ENCODE assay signal across 11 cellular contexts in the genomic region with DNA sequence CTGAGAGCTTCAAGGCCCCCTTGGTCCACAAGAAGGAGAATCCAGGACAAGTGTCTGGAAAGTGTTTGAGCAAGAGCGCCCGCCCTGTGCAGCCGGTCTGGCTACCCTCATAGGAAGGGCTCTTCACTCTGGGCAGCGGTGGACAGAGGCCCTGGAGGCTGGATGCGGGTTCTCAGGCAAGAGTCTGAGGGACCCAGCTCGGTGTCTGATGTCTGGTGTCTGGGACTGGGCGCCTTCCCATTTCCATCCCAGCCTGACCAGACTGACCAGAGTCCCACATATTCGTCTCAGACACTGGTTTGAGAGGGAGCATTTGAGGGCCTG. TPM values are rescaled to one million over a fixed set of nuclear protein-coding genes. Genes with fewer than 3 reads are reported as not detected.
DNase-seq lines count a peak whose midpoint lies in the region; ATAC-seq and TF ChIP-seq lines count a peak whose summit lies in the region.
"Had no signal": no experiment of that assay in that cellular context is flagged by ENCODE, and none has a peak within 500 bp of the region (broad histone marks: within the 10 kb centered on the region; RNA-seq: fewer than 3 reads in every experiment).

No MANE protein-coding gene starts in this region.

- peaks cover 62% of the 10 kb centered on the region for H3K79me2 ChIP-seq in neural progenitor cell (ENCODE audit: low read depth)

- H3K4me3 Mint-ChIP-seq in activated CD8-positive, alpha-beta T cell treated with anti-CD3 and anti-CD28 coated beads for 36 hours, result no peak overlapping the region
- no peak overlapping the region for H3K4me3 Mint-ChIP-seq in activated CD8-positive, alpha-beta T cell treated with anti-CD3 and anti-CD28 coated beads, Interleukin-2, amount 10 ng/mL, durations not matched to agents 7 days and 5 days
- H3K4me3 Mint-ChIP-seq in neural progenitor cell, result peak overlapping the region; percentile 65
- H3K4me3 Mint-ChIP-seq: T-cell had no signal

- intact Hi-C loops in activated CD8-positive, alpha-beta T cell treated with anti-CD3 and anti-CD28 coated beads for 36 hours (cut with micrococcal nuclease), result no loop called here

- no peaks in the 10 kb centered on the region for H3K36me3 ChIP-seq in neural progenitor cell
- H3K36me3 ChIP-seq in urinary bladder (ENCODE audit: insufficient read depth), result no peaks in the 10 kb centered on the region

- CTCF ChIA-PET in activated CD8-positive, alpha-beta T cell treated with anti-CD3 and anti-CD28 coated beads for 36 hours (lab: Charles Lee), result interaction anchor here (1.8 kb wide), 1 partner anchor 19 kb away, joined by 4 read pairs; no protein-coding TSS in a partner anchor
- CTCF ChIA-PET in activated CD8-positive, alpha-beta T cell treated with anti-CD3 and anti-CD28 coated beads, Interleukin-2, amount 10 ng/mL, durations not matched to agents 7 days and 5 days (lab: Charles Lee), result interaction anchor here (1.3 to 2.2 kb wide), 2 partner anchors 11 to 19 kb away, joined by 3 to 7 read pairs; no protein-coding TSS in a partner anchor

- H3K4me1 Mint-ChIP-seq in activated CD8-positive, alpha-beta T cell treated with anti-CD3 and anti-CD28 coated beads for 36 hours (ENCODE audit: low read depth), result peaks cover 70% of the 10 kb centered on the region
- H3K4me1 Mint-ChIP-seq in activated CD8-positive, alpha-beta T cell treated with anti-CD3 and anti-CD28 coated beads, Interleukin-2, amount 10 ng/mL, durations not matched to agents 7 days and 5 days (ENCODE audit: low read depth), result peaks cover 75% of the 10 kb centered on the region
- H3K4me1 Mint-ChIP-seq in neural progenitor cell, result peaks cover 40% of the 10 kb centered on the region

- WGBS in urinary bladder, result 79% methylated on average over 8 of the region's 8 CpGs

- H3K4me1 ChIP-seq in neural progenitor cell (peaks cover 28% of the 10 kb centered on the region), urinary bladder (ENCODE audit: insufficient read depth) (peaks cover 4% of the 10 kb centered on the region)

- H3K27ac ChIP-seq in neural progenitor cell, result no peak overlapping the region
- peak overlapping the region; percentile 30 for H3K27ac ChIP-seq in urinary bladder (ENCODE audit: low read depth)

- no peak for TF ChIP-seq CTCF in activated CD8-positive, alpha-beta T cell treated with anti-CD3 and anti-CD28 coated beads for 36 hours (IDR thresholded peaks at IDR 0.05)
- no peak for TF ChIP-seq CTCF in epithelial cell of esophagus (IDR thresholded peaks at IDR 0.05; ENCODE audit: insufficient read depth, low read depth, low read length, missing control alignments)
- no peak for TF ChIP-seq CTCF in neural progenitor cell (IDR thresholded peaks at IDR 0.05)

- H3K27me3 Mint-ChIP-seq in activated CD8-positive, alpha-beta T cell treated with anti-CD3 and anti-CD28 coated beads for 36 hours, result no peaks in the 10 kb centered on the region
- H3K27me3 Mint-ChIP-seq in activated CD8-positive, alpha-beta T cell treated with anti-CD3 and anti-CD28 coated beads, Interleukin-2, amount 10 ng/mL, durations not matched to agents 7 days and 5 days (ENCODE audit: low read depth), result no peaks in the 10 kb centered on the region
- H3K27me3 Mint-ChIP-seq in neural progenitor cell (ENCODE audit: insufficient read depth, low read depth), result no peaks in the 10 kb centered on the region
- H3K27me3 Mint-ChIP-seq: T-cell had no signal

- peak overlapping the region; percentile 31 for H3K4me3 ChIP-seq in epithelial cell of esophagus (ENCODE audit: low read length)
- H3K4me3 ChIP-seq in neural progenitor cell, result no peak overlapping the region
- no peak overlapping the region for H3K4me3 ChIP-seq in urinary bladder (ENCODE audit: low read depth, low read length)

- peaks cover 46% of the 10 kb centered on the region for H3K36me3 Mint-ChIP-seq in activated CD8-positive, alpha-beta T cell treated with anti-CD3 and anti-CD28 coated beads for 36 hours (ENCODE audit: low read depth)
- peaks cover 44% of the 10 kb centered on the region for H3K36me3 Mint-ChIP-seq in activated CD8-positive, alpha-beta T cell treated with anti-CD3 and anti-CD28 coated beads, Interleukin-2, amount 10 ng/mL, durations not matched to agents 7 days and 5 days (ENCODE audit: low read depth)
- H3K36me3 Mint-ChIP-seq in neural progenitor cell, result no peaks in the 10 kb centered on the region

- H3K27ac Mint-ChIP-seq in activated CD8-positive, alpha-beta T cell treated with anti-CD3 and anti-CD28 coated beads for 36 hours, result peak overlapping the region; percentile 24
- no peak overlapping the region for H3K27ac Mint-ChIP-seq in activated CD8-positive, alpha-beta T cell treated with anti-CD3 and anti-CD28 coated beads, Interleukin-2, amount 10 ng/mL, durations not matched to agents 7 days and 5 days
- H3K27ac Mint-ChIP-seq in neural progenitor cell, result peak overlapping the region; percentile 84

- H4K20me1 ChIP-seq in neural progenitor cell (ENCODE audit: low read depth), result peaks cover 15% of the 10 kb centered on the region

- POLR2A ChIA-PET in activated CD8-positive, alpha-beta T cell treated with anti-CD3 and anti-CD28 coated beads for 36 hours (lab: Charles Lee), result interaction anchor here (1.5 kb wide), 1 partner anchor 19 kb away, joined by 5 read pairs; no protein-coding TSS in a partner anchor
- POLR2A ChIA-PET in activated CD8-positive, alpha-beta T cell treated with anti-CD3 and anti-CD28 coated beads, Interleukin-2, amount 10 ng/mL, durations not matched to agents 7 days and 5 days (lab: Charles Lee), result no interaction called here

- ATAC-seq in activated CD8-positive, alpha-beta T cell treated with anti-CD3 and anti-CD28 coated beads for 36 hours, result no peak
- no peak for ATAC-seq in activated CD8-positive, alpha-beta T cell treated with anti-CD3 and anti-CD28 coated beads, Interleukin-2, amount 10 ng/mL, durations not matched to agents 7 days and 5 days
- ATAC-seq in GM19467 (IDR thresholded peaks at IDR 0.05; ENCODE audit: unreplicated experiment) (no peak), HG02588 (IDR thresholded peaks at IDR 0.05; ENCODE audit: unreplicated experiment) (no peak)
- ATAC-seq: T-cell had no signal

- H2AFZ ChIP-seq in neural progenitor cell (replicated peaks), result no peak overlapping the region

- no peaks in the 10 kb centered on the region for H3F3A ChIP-seq in neural progenitor cell (ENCODE audit: low read depth)

- H3K9me3 ChIP-seq in neural progenitor cell (ENCODE audit: low read depth), result no peaks in the 10 kb centered on the region

- DNase-seq in activated CD8-positive, alpha-beta T cell treated with anti-CD3 and anti-CD28 coated beads for 36 hours, result no peak
- DNase-seq in activated CD8-positive, alpha-beta T cell treated with anti-CD3 and anti-CD28 coated beads, Interleukin-2, amount 10 ng/mL, durations not matched to agents 7 days and 5 days, result no peak
- DNase-seq in epithelial cell of esophagus (ENCODE audit: low read depth) (no peak), neural progenitor cell (ENCODE audit: low spot score) (no peak)
- DNase-seq in stimulated activated CD4-positive, alpha-beta T cell treated with anti-CD3 and anti-CD28 coated beads, Interleukin-1b, Interleukin-23, amount 100 ng/mL, for 48 hours, result no peak
- DNase-seq: activated CD8-positive, alpha-beta memory T cell treated with anti-CD3 and anti-CD28 coated beads, Interleukin-2, amount 50 U/mL, for 48 hours; Karpas-422; T-cell had no signal

- no peaks in the 10 kb centered on the region for H3K9me3 Mint-ChIP-seq in activated CD8-positive, alpha-beta T cell treated with anti-CD3 and anti-CD28 coated beads for 36 hours
- H3K9me3 Mint-ChIP-seq in activated CD8-positive, alpha-beta T cell treated with anti-CD3 and anti-CD28 coated beads, Interleukin-2, amount 10 ng/mL, durations not matched to agents 7 days and 5 days (ENCODE audit: insufficient read depth), result no peaks in the 10 kb centered on the region
- H3K9me3 Mint-ChIP-seq in neural progenitor cell, result no peaks in the 10 kb centered on the region
- H3K9me3 Mint-ChIP-seq: T-cell had no signal

- no peak overlapping the region for H3K4me2 ChIP-seq in neural progenitor cell

- no peaks in the 10 kb centered on the region for H3K27me3 ChIP-seq in neural progenitor cell

- no peak overlapping the region for H3K9ac ChIP-seq in neural progenitor cell

RNA-seq across cellular contexts. Expression of gene HK1, which starts 59.8 kb away (rescaled TPM):
- 100 to 1,000 TPM; 314 to 325 TPM for total RNA-seq in activated CD8-positive, alpha-beta T cell treated with anti-CD3 and anti-CD28 coated beads for 36 hours
- total RNA-seq in activated CD8-positive, alpha-beta T cell treated with anti-CD3 and anti-CD28 coated beads, Interleukin-2, amount 10 ng/mL, durations not matched to agents 7 days and 5 days, result 100 to 1,000 TPM; 153 to 154 TPM
- 30.1 and 45.8 TPM in 2 replicates for total RNA-seq in neural progenitor cell (ENCODE audit: low replicate concordance)
- 37.5 TPM for total RNA-seq in urinary bladder
- polyA plus RNA-seq in urinary bladder, result 130 TPM
